ENCODE assay signal across 3 cellular contexts in genomic region chr20:41604002-41604401, GRCh38.
TF ChIP-seq lines count a peak whose summit lies in the region.

No MANE protein-coding gene starts in this region.

TF ChIP-seq in A549, 52 proteins besides CTCF, POLR2A, EP300 and RAD21:
- TF ChIP-seq RFX5 (IDR thresholded peaks at IDR 0.05) (no peak), HOXA7 (CRISPR knock-in tag; IDR thresholded peaks at IDR 0.05) (no peak), JUN (IDR thresholded peaks at IDR 0.05) (no peak), NPAS2 (CRISPR knock-in tag; IDR thresholded peaks at IDR 0.05; ENCODE audit: borderline replicate concordance) (no peak), TFCP2L1 (CRISPR knock-in tag; IDR thresholded peaks at IDR 0.05) (no peak), ZNF302 (CRISPR knock-in tag; IDR thresholded peaks at IDR 0.05) (no peak), MAZ (IDR thresholded peaks at IDR 0.05; ENCODE audit: borderline replicate concordance, low read depth, low read length) (no peak), HEYL (CRISPR knock-in tag; IDR thresholded peaks at IDR 0.05) (no peak), SREBF2 (IDR thresholded peaks at IDR 0.05) (no peak), MYC (IDR thresholded peaks at IDR 0.05; ENCODE audit: borderline replicate concordance, low read length) (no peak), FOSL2 (IDR thresholded peaks at IDR 0.05) (no peak), FOSL2 (CRISPR knock-in tag; IDR thresholded peaks at IDR 0.05) (no peak)

TF ChIP-seq in GM23338, 12 proteins besides CTCF, POLR2A, EP300 and RAD21:
- no peak for TF ChIP-seq EZH2 (IDR thresholded peaks at IDR 0.05; ENCODE audit: low read depth, unreplicated experiment)
- TF ChIP-seq REST (IDR thresholded peaks at IDR 0.05; ENCODE audit: unreplicated experiment), result no peak
- TF ChIP-seq ZNF114 (CRISPR knock-in tag; IDR thresholded peaks at IDR 0.05), result no peak
- TF ChIP-seq STAT1 (IDR thresholded peaks at IDR 0.05; ENCODE audit: unreplicated experiment), result no peak
- TF ChIP-seq JUNB (IDR thresholded peaks at IDR 0.05; ENCODE audit: unreplicated experiment), result no peak
- no peak for TF ChIP-seq CREB1 (CRISPR knock-in tag; IDR thresholded peaks at IDR 0.05; ENCODE audit: low read depth)
- TF ChIP-seq EZH2phosphoT487 (IDR thresholded peaks at IDR 0.05; ENCODE audit: unreplicated experiment), result no peak
- no peak for TF ChIP-seq ETS1 (IDR thresholded peaks at IDR 0.05)
- TF ChIP-seq ZNF331 (CRISPR knock-in tag; IDR thresholded peaks at IDR 0.05; ENCODE audit: low read depth), result no peak
- TF ChIP-seq POLR2AphosphoS5 (IDR thresholded peaks at IDR 0.05; ENCODE audit: low read depth), result no peak

TF ChIP-seq in K562, 482 proteins besides CTCF, POLR2A, EP300 and RAD21:
- TF ChIP-seq NFIX (CRISPR knock-in tag; IDR thresholded peaks at IDR 0.05; ENCODE audit: low read depth), result no peak
